ENCODE assay signal across 15 cellular contexts in the genomic region with DNA sequence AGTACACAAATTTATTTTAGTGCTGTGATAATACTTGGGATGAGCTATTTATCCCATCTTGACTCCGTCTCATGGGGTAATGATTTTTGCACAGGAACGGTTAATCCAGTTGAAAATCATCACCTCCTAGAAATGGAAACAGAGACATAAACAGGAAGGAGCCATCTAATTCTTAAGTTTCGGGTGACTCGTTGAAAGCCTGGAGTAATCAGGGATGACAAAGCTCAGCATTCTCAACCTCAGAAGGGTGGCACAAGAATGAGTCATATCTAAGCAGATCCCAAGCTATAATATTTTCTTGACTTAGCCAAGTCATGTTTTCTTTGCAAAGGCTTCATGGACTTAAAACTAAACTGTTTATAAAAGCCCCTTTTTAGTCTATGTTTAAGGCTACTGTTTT.
DNase-seq lines count a peak whose midpoint lies in the region; ATAC-seq, FAIRE-seq and TF ChIP-seq lines count a peak whose summit lies in the region.
"Had no signal": no experiment of that assay in that cellular context is flagged by ENCODE, and none has a peak within 500 bp of the region (broad histone marks: within the 10 kb centered on the region; RNA-seq: fewer than 3 reads in every experiment).

No MANE protein-coding gene starts in this region.

- H3K9me3 Mint-ChIP-seq in activated CD8-positive, alpha-beta T cell treated with anti-CD3 and anti-CD28 coated beads for 36 hours: no peaks in the 10 kb centered on the region
- no peaks in the 10 kb centered on the region for H3K9me3 Mint-ChIP-seq in activated T-cell treated with anti-CD3 and anti-CD28 coated beads, Interleukin-2, amount 50 U/mL, for 72 hours

- no peak overlapping the region for H3K4me3 ChIP-seq in foreskin fibroblast (ENCODE audit: low read depth in 1 of 2, low read length in 2 of 2)
- H3K4me3 ChIP-seq: SJCRH30, skin epidermis, tibial artery had no signal

- no peak for TF ChIP-seq POLR2A in H54 (IDR thresholded peaks at IDR 0.05; ENCODE audit: low read depth, low read length)

- DNase-seq in H54 (ENCODE audit: insufficient read length, low spot score): no peak
- peak; percentile 5 for DNase-seq in SW480 (ENCODE audit: low spot score)
- peak; percentile 70 to 84 for DNase-seq in foreskin fibroblast
- DNase-seq in stromal cell of bone marrow (ENCODE audit: low read depth): peak; percentile 70
- no peak for DNase-seq in activated CD8-positive, alpha-beta T cell treated with anti-CD3 and anti-CD28 coated beads for 36 hours
- no peak for DNase-seq in activated T-cell treated with anti-CD3 and anti-CD28 coated beads, Interleukin-2, amount 50 U/mL, for 72 hours
- DNase-seq in HuH-7 (ENCODE audit: low spot score): no peak
- DNase-seq: activated CD8-positive, alpha-beta memory T cell treated with anti-CD3 and anti-CD28 coated beads, Interleukin-2, amount 50 U/mL, for 48 hours; effector memory CD4-positive, alpha-beta T cell; NCI-H510A; tibial artery; WERI-Rb-1 had no signal

- CTCF ChIA-PET in activated CD8-positive, alpha-beta T cell treated with anti-CD3 and anti-CD28 coated beads for 36 hours (lab: Charles Lee): no interaction called here

- POLR2A ChIA-PET in activated CD8-positive, alpha-beta T cell treated with anti-CD3 and anti-CD28 coated beads for 36 hours (lab: Charles Lee): no interaction called here

- H3K36me3 Mint-ChIP-seq in activated CD8-positive, alpha-beta T cell treated with anti-CD3 and anti-CD28 coated beads for 36 hours (ENCODE audit: low read depth): no peaks in the 10 kb centered on the region
- H3K36me3 Mint-ChIP-seq in activated T-cell treated with anti-CD3 and anti-CD28 coated beads, Interleukin-2, amount 50 U/mL, for 72 hours (ENCODE audit: insufficient read depth in 2 of 2): no peaks in the 10 kb centered on the region

- H3K27me3 Mint-ChIP-seq in activated CD8-positive, alpha-beta T cell treated with anti-CD3 and anti-CD28 coated beads for 36 hours: peaks cover 9% of the 10 kb centered on the region
- H3K27me3 Mint-ChIP-seq in activated T-cell treated with anti-CD3 and anti-CD28 coated beads, Interleukin-2, amount 50 U/mL, for 72 hours (ENCODE audit: low read depth): no peaks in the 10 kb centered on the region

- TF ChIP-seq CTCF in foreskin fibroblast (IDR thresholded peaks at IDR 0.05; ENCODE audit: low read depth, low read length): no peak
- TF ChIP-seq CTCF in activated CD8-positive, alpha-beta T cell treated with anti-CD3 and anti-CD28 coated beads for 36 hours (IDR thresholded peaks at IDR 0.05): no peak

- intact Hi-C loops in activated CD8-positive, alpha-beta T cell treated with anti-CD3 and anti-CD28 coated beads for 36 hours (cut with micrococcal nuclease): no loop called here

- H3K4me1 Mint-ChIP-seq in activated CD8-positive, alpha-beta T cell treated with anti-CD3 and anti-CD28 coated beads for 36 hours (ENCODE audit: low read depth): no peaks in the 10 kb centered on the region
- no peaks in the 10 kb centered on the region for H3K4me1 Mint-ChIP-seq in activated T-cell treated with anti-CD3 and anti-CD28 coated beads, Interleukin-2, amount 50 U/mL, for 72 hours (ENCODE audit: low read depth)

- no peak for ATAC-seq in activated CD8-positive, alpha-beta T cell treated with anti-CD3 and anti-CD28 coated beads for 36 hours
- no peak for ATAC-seq in GM19463 (IDR thresholded peaks at IDR 0.05; ENCODE audit: unreplicated experiment)
- no peak for ATAC-seq in activated T-cell treated with anti-CD3 and anti-CD28 coated beads, Interleukin-2, amount 50 U/mL, for 72 hours (replicated peaks in 1 of 2)

- no peak overlapping the region for H3K27ac Mint-ChIP-seq in activated CD8-positive, alpha-beta T cell treated with anti-CD3 and anti-CD28 coated beads for 36 hours
- no peak overlapping the region for H3K27ac Mint-ChIP-seq in activated T-cell treated with anti-CD3 and anti-CD28 coated beads, Interleukin-2, amount 50 U/mL, for 72 hours

- H3K4me3 Mint-ChIP-seq in activated CD8-positive, alpha-beta T cell treated with anti-CD3 and anti-CD28 coated beads for 36 hours: no peak overlapping the region
- H3K4me3 Mint-ChIP-seq in activated T-cell treated with anti-CD3 and anti-CD28 coated beads, Interleukin-2, amount 50 U/mL, for 72 hours: no peak overlapping the region

- peak; percentile 43 for FAIRE-seq in H54 (lab: Jason Lieb, UNC)

Comparison
In these comparisons a context has a peak if more than half of its experiments do, and no peak if none do; other contexts are left out.
1. DNase-seq: peak in SW480 (single experiment), foreskin fibroblast (2 of 2) and stromal cell of bone marrow (single experiment); none in H54 (single experiment), activated CD8-positive, alpha-beta T cell treated with anti-CD3 and anti-CD28 coated beads for 36 hours (single experiment), activated T-cell treated with anti-CD3 and anti-CD28 coated beads, Interleukin-2, amount 50 U/mL, for 72 hours (0 of 2) and HuH-7 (single experiment).